In genomic region chr4:56791316-56791715, GRCh38 we compare ENCODE assay signal across 27 cellular contexts. TPM values are rescaled to one million over a fixed set of nuclear protein-coding genes. Genes with fewer than 3 reads are reported as not detected.
DNase-seq lines count a peak whose midpoint lies in the region; ATAC-seq, FAIRE-seq and TF ChIP-seq lines count a peak whose summit lies in the region.
"Had no signal": no experiment of that assay in that cellular context is flagged by ENCODE, and none has a peak within 500 bp of the region (broad histone marks: within the 10 kb centered on the region; RNA-seq: fewer than 3 reads in every experiment).

No MANE protein-coding gene starts in this region.

- H4K8ac ChIP-seq in mesenchymal stem cell (ENCODE audit: low read length) = no peak overlapping the region

- intact Hi-C loops in GM12878 (cut with micrococcal nuclease; ENCODE audit: unreplicated experiment) = no loop called here

- H2BK120ac ChIP-seq in mesenchymal stem cell (ENCODE audit: low read depth, low read length) = no peak overlapping the region

- no peak overlapping the region for H3K9ac ChIP-seq in GM12878 (ENCODE audit: control insufficient read depth, insufficient read depth, low read length)
- no peak overlapping the region for H3K9ac ChIP-seq in mesenchymal stem cell (ENCODE audit: low read length)

- H3K79me2 ChIP-seq in GM12878 (ENCODE audit: control insufficient read depth, insufficient read depth, low read length) = no peaks in the 10 kb centered on the region

- no peak for TF ChIP-seq RAD21 in GM12878 (IDR thresholded peaks at IDR 0.05; ENCODE audit: insufficient read depth, low read depth, low read length)

- no peak for TF ChIP-seq CTCF in GM12878 (IDR thresholded peaks at IDR 0.05 in 2 of 3, conservative IDR thresholded peaks at IDR 0.05 in 1 of 3; ENCODE audit: control insufficient read depth in 2 of 3, extremely low read depth in 1 of 3, insufficient read depth in 1 of 3, low read depth in 3 of 3, low read length in 3 of 3)
- TF ChIP-seq CTCF in foreskin keratinocyte (conservative IDR thresholded peaks at IDR 0.05) = no peak

- no peak overlapping the region for H2AK5ac ChIP-seq in mesenchymal stem cell (ENCODE audit: low read length, severe bottlenecking)

- no peak for TF ChIP-seq POLR2A in GM12878 (IDR thresholded peaks at IDR 0.05; ENCODE audit: low read depth, low read length)

- no peak overlapping the region for H2BK5ac ChIP-seq in mesenchymal stem cell (ENCODE audit: low read depth, low read length, poor library complexity, severe bottlenecking)

- no peak overlapping the region for H2BK12ac ChIP-seq in mesenchymal stem cell (ENCODE audit: low read length in 2 of 2)

- POLR2A ChIA-PET in GM12878 (lab: Charles Lee) = no interaction called here

- no peaks in the 10 kb centered on the region for H4K20me1 ChIP-seq in GM12878 (ENCODE audit: control insufficient read depth, insufficient read depth)

- no peak overlapping the region for H4K91ac ChIP-seq in mesenchymal stem cell (ENCODE audit: low read length)

- SMC1A ChIA-PET in GM12878 (lab: Charles Lee; ENCODE audit: uncharacterized antibody, unreplicated experiment) = interaction anchor here (1.4 kb wide), 1 partner anchor 30 kb away, joined by 3 read pairs; no protein-coding TSS in a partner anchor

- H2BK15ac ChIP-seq in mesenchymal stem cell (ENCODE audit: low read depth, poor library complexity, severe bottlenecking) = no peak overlapping the region

- H3K4me3 ChIP-seq in GM12878 (no peak overlapping the region), mesenchymal stem cell (ENCODE audit: insufficient read depth in 1 of 2, low read depth in 1 of 2, low read length in 2 of 2) (no peak overlapping the region)
- H3K4me3 ChIP-seq: gastroesophageal sphincter, K562, upper lobe of right lung had no signal

- peaks cover 9% of the 10 kb centered on the region for H3K4me1 ChIP-seq in GM12878 (ENCODE audit: control insufficient read depth, insufficient read depth, low read length)
- H3K4me1 ChIP-seq in foreskin keratinocyte = no peaks in the 10 kb centered on the region
- peaks cover 6% of the 10 kb centered on the region for H3K4me1 ChIP-seq in mesenchymal stem cell (ENCODE audit: control insufficient read depth, insufficient read depth, low read depth, low read length)

- CTCF ChIA-PET in GM12878 (lab: Yijun Ruan, JAX) = interaction anchor here (0.8 kb wide), 1 partner anchor 215 kb away, joined by 5 read pairs; no protein-coding TSS in a partner anchor

- DNase-seq in GM12878 (ENCODE audit: low read depth, low spot score) (peak; percentile 51), UCSD-AML1 (lab: John Stamatoyannopoulos, UW; ENCODE audit: unreplicated experiment) (no peak), foreskin keratinocyte (no peak), T1000 (lab: John Stamatoyannopoulos, UW) (no peak), mesenchymal stem cell (no peak)
- DNase-seq: activated CD4-positive, alpha-beta T cell treated with anti-CD3 and anti-CD28 coated beads for 48 hours; activated effector memory CD4-positive, alpha-beta T cell treated with Interleukin-2 at 50 U/mL for 16 hours; activated naive CD8-positive, alpha-beta T cell treated with anti-CD3 and anti-CD28 coated beads, Interleukin-2, amount 50 U/mL, for 24 hours; CD8-positive, alpha-beta T cell; DMS53; effector memory CD4-positive, alpha-beta T cell; NCI-H1930; NCI-H345; PC-3; SHP77; stimulated activated CD4-positive, alpha-beta T cell treated with anti-CD3 and anti-CD28 coated beads, Interleukin-4, amount 100 ng/mL, for 1 hour; T-cell; upper lobe of right lung had no signal

- H3K14ac ChIP-seq in mesenchymal stem cell (ENCODE audit: low read length in 2 of 2) = no peak overlapping the region

- RAD21 ChIA-PET in GM12878 (lab: Charles Lee; ENCODE audit: unreplicated experiment) = interaction anchor here (1.4 kb wide), 1 partner anchor 13 kb away, joined by 3 read pairs; no protein-coding TSS in a partner anchor

- H3K79me1 ChIP-seq in mesenchymal stem cell (replicated peaks; ENCODE audit: low read length, poor library complexity, severe bottlenecking) = no peaks in the 10 kb centered on the region

- H2AFZ ChIP-seq in GM12878 (ENCODE audit: control insufficient read depth, low read depth, low read length) (no peak overlapping the region), mesenchymal stem cell (ENCODE audit: low read depth, low read length) (no peak overlapping the region)

- no peaks in the 10 kb centered on the region for H3K27me3 ChIP-seq in GM12878 (replicated peaks in 1 of 2; ENCODE audit: control insufficient read depth in 2 of 2, insufficient read depth in 2 of 2, low read length in 1 of 2)
- H3K27me3 ChIP-seq in foreskin keratinocyte = no peaks in the 10 kb centered on the region
- H3K27me3 ChIP-seq in mesenchymal stem cell (ENCODE audit: control insufficient read depth in 1 of 2, insufficient read depth in 1 of 2, low read length in 2 of 2) = peaks cover 0 to 4% of the 10 kb centered on the region in 2 experiments
- H3K27me3 ChIP-seq: gastroesophageal sphincter, neutrophil, upper lobe of right lung had no signal

- no peak overlapping the region for H3K4ac ChIP-seq in mesenchymal stem cell (ENCODE audit: low read depth in 1 of 2, low read length in 2 of 2)

- BruUV-seq in GM12878 (replicated peaks; lab: Mats Ljungman, UMichigan) = no TSS peak

- TF ChIP-seq EP300 in GM12878 (IDR thresholded peaks at IDR 0.05; ENCODE audit: borderline replicate concordance in 1 of 2, control insufficient read depth in 1 of 2, low read depth in 2 of 2, low read length in 2 of 2) = peak; percentile 17 to 43; a peak in 1 of 4 replicates

- no peak overlapping the region for H3K27ac ChIP-seq in GM12878 (ENCODE audit: control insufficient read depth, insufficient read depth)
- no peak overlapping the region for H3K27ac ChIP-seq in foreskin keratinocyte
- no peak overlapping the region for H3K27ac ChIP-seq in mesenchymal stem cell (ENCODE audit: low read length, poor library complexity, severe bottlenecking)
- H3K27ac ChIP-seq: gastroesophageal sphincter, neutrophil, upper lobe of right lung had no signal

- no peaks in the 10 kb centered on the region for H3K36me3 ChIP-seq in GM12878 (ENCODE audit: control insufficient read depth in 2 of 2, insufficient read depth in 2 of 2, low read length in 1 of 2)
- H3K36me3 ChIP-seq in mesenchymal stem cell (ENCODE audit: control insufficient read depth in 1 of 2, insufficient read depth in 2 of 2, low read depth in 1 of 2, low read length in 2 of 2) = no peaks in the 10 kb centered on the region
- H3K36me3 ChIP-seq: gastroesophageal sphincter, neutrophil, upper lobe of right lung had no signal

- WGBS in GM12878 (ENCODE audit: insufficient coverage, insufficient replicate concordance, low lambda C conversion rate, missing lambda C conversion rate) = 2% methylated on average over 4 of the region's 4 CpGs
- 99% methylated on average over 3 of the region's 4 CpGs for WGBS in mesenchymal stem cell

- H3K4me2 ChIP-seq in GM12878 (ENCODE audit: control insufficient read depth, insufficient read depth) = no peak overlapping the region; the same call in 1 of the 2 replicates
- no peak overlapping the region for H3K4me2 ChIP-seq in mesenchymal stem cell (ENCODE audit: low read length, poor library complexity, severe bottlenecking)

- peak; percentile 78 for ATAC-seq in GM18858 (IDR thresholded peaks at IDR 0.05; ENCODE audit: unreplicated experiment)
- ATAC-seq in GM21526 (IDR thresholded peaks at IDR 0.05; ENCODE audit: low FRiP score, unreplicated experiment) = peak; percentile 63
- peak; percentile 79 for ATAC-seq in HG03175 (IDR thresholded peaks at IDR 0.05; ENCODE audit: unreplicated experiment)
- ATAC-seq in GM12878 = peak; percentile 91
- no peak for ATAC-seq in foreskin keratinocyte
- ATAC-seq: activated naive CD8-positive, alpha-beta T cell treated with anti-CD3 and anti-CD28 coated beads, Interleukin-2, amount 50 U/mL, for 24 hours; CD8-positive, alpha-beta T cell; esophagus mucosa; gastroesophageal sphincter; K562; PC-3; T-cell; upper lobe of right lung had no signal

- in situ Hi-C loops in GM12878 (cut with MboI) = no loop called here

- no peak overlapping the region for H3K23ac ChIP-seq in mesenchymal stem cell (ENCODE audit: low read length in 2 of 2)

- no peak overlapping the region for H3K18ac ChIP-seq in mesenchymal stem cell (ENCODE audit: low read depth in 1 of 2, low read length in 2 of 2)

- H3K9me3 ChIP-seq in GM12878 (replicated peaks; ENCODE audit: control insufficient read depth, insufficient read depth, low read length) (no peaks in the 10 kb centered on the region; the same call in 2 of the 3 replicates), mesenchymal stem cell (ENCODE audit: control insufficient read depth, low read length) (no peaks in the 10 kb centered on the region)
- H3K9me3 ChIP-seq: gastroesophageal sphincter, neutrophil, upper lobe of right lung had no signal

- peak; percentile 74 for FAIRE-seq in GM12878 (lab: Jason Lieb, UNC)
- FAIRE-seq: K562 had no signal

TF ChIP-seq in GM12878, 131 proteins besides CTCF, POLR2A, EP300 and RAD21 (continues in another document):
- TF ChIP-seq IKZF2 (IDR thresholded peaks at IDR 0.05) = peak in 1 of 2 experiments; percentile 51; a peak in 2 of 4 replicates
- peak; percentile 71 for TF ChIP-seq JUNB (IDR thresholded peaks at IDR 0.05)
- TF ChIP-seq BCL11A (IDR thresholded peaks at IDR 0.05; ENCODE audit: low read depth, low read length) = peak; percentile 69; the same call in 1 of the 2 replicates
- TF ChIP-seq ASH2L (IDR thresholded peaks at IDR 0.05; ENCODE audit: borderline replicate concordance, low read depth) = no peak
- no peak for TF ChIP-seq KAT2A (conservative IDR thresholded peaks at IDR 0.05; ENCODE audit: control insufficient read depth, low read depth, low read length)

RNA-seq across cellular contexts. Expression of gene SPINK2, which starts 30.2 kb away (rescaled TPM):
- not detected in 2 replicates for total RNA-seq in GM12878 (2013; cell fraction: nucleolus; rRNA removed)
- 0.27 and 0.40 TPM in 2 replicates for total RNA-seq in GM12878 (2014; rRNA removed)
- total RNA-seq in GM12878 (2014; rRNA removed; fragmentation: Illumina TruSeq; extraction: Trizol) = 0.27 and 0.60 TPM in 2 replicates
- not detected in 2 replicates for total RNA-seq in GM12878 (2021)
- not detected for polyA plus RNA-seq in GM12878 (2011; ENCODE audit: low read depth)
- polyA plus RNA-seq in GM12878 (2011; rRNA removed) = 0.61 and 0.73 TPM in 2 replicates
- polyA plus RNA-seq in GM12878 (2011; cell fraction: cytosol; rRNA removed) = 0.81 and 1.3 TPM in 2 replicates
- polyA plus RNA-seq in GM12878 (2011; cell fraction: nucleus; rRNA removed) = 0.39 TPM in 1 of 2 replicates, not detected in the other
- 0.58 and 0.86 TPM in 2 replicates for polyA plus RNA-seq in GM12878 (2012)
- 0.13 and 2.4 TPM in 2 replicates for polyA plus RNA-seq in GM12878 (2014; fragmentation: Illumina TruSeq; extraction: Trizol)
- 1 to 10 TPM in 1 of 2 experiments, under 1 TPM in 1; 0.61 to 1.0 TPM for polyA plus RNA-seq in GM12878 (2014; fragmentation: Nextera tagmentation; extraction: Ambion mirVana)
- polyA plus RNA-seq in GM12878 (2014; rRNA removed) = 0.30 and 0.49 TPM in 2 replicates
- polyA plus RNA-seq in GM12878 (2016; fragmentation: Nextera tagmentation; extraction: Ambion mirVana) = under 1 TPM; 0.66 to 0.88 TPM
- not detected in 2 replicates for polyA minus RNA-seq in GM12878 (2011; rRNA and poly(A)+ RNA removed)
- polyA minus RNA-seq in GM12878 (2011; cell fraction: cytosol; rRNA and poly(A)+ RNA removed) = not detected in 2 replicates
- polyA minus RNA-seq in GM12878 (2011; cell fraction: nucleus; rRNA and poly(A)+ RNA removed) = not detected in 2 replicates
- not detected in 2 replicates for total RNA-seq in foreskin keratinocyte
- not detected in 2 replicates for polyA plus RNA-seq in foreskin keratinocyte
- polyA plus RNA-seq in mesenchymal stem cell (2013, experiment 1 of 2) = not detected
- polyA plus RNA-seq in mesenchymal stem cell (2013, experiment 2 of 2) = 0.19 TPM
- total RNA-seq: gastroesophageal sphincter, K562, kidney epithelial cell, lung microvascular endothelial cell, PC-3, upper lobe of right lung had no signal
- polyA plus RNA-seq: K562 had no signal
